In genomic region chr20:26243731-26244130, GRCh38 we compare ENCODE assay signal across 20 cellular contexts.
"Had no signal": no experiment of that assay in that cellular context is flagged by ENCODE, and none has a peak within 500 bp of the region (broad histone marks: within the 10 kb centered on the region; RNA-seq: fewer than 3 reads in every experiment).

No MANE protein-coding gene starts in this region.

- H3K9me3 ChIP-seq: esophagus squamous epithelium, psoas muscle, right lobe of liver, suprapubic skin, thyroid gland, uterus had no signal

- H3K27ac Mint-ChIP-seq: naive thymus-derived CD4-positive, alpha-beta T cell; nephron progenitor cell; stimulated activated effector memory CD8-positive, alpha-beta T cell treated with anti-CD3 and anti-CD28 coated beads, Interleukin-12 subunit alpha, Interleukin-12 subunit beta, amount 100 ng/mL, for 72 hours; type B pancreatic cell had no signal

- H3K36me3 ChIP-seq: esophagus squamous epithelium, gastroesophageal sphincter, right lobe of liver, suprapubic skin, thyroid gland, uterus had no signal

- H3K4me3 Mint-ChIP-seq: naive thymus-derived CD4-positive, alpha-beta T cell; nephron progenitor cell; stimulated activated effector memory CD8-positive, alpha-beta T cell treated with anti-CD3 and anti-CD28 coated beads, Interleukin-12 subunit alpha, Interleukin-12 subunit beta, amount 100 ng/mL, for 72 hours; type B pancreatic cell had no signal

- H3K36me3 Mint-ChIP-seq: stimulated activated effector memory CD8-positive, alpha-beta T cell treated with anti-CD3 and anti-CD28 coated beads, Interleukin-12 subunit alpha, Interleukin-12 subunit beta, amount 100 ng/mL, for 72 hours; type B pancreatic cell had no signal

- ATAC-seq: gastroesophageal sphincter; left lobe of liver; naive thymus-derived CD4-positive, alpha-beta T cell; psoas muscle; right lobe of liver; stimulated activated effector memory CD8-positive, alpha-beta T cell treated with anti-CD3 and anti-CD28 coated beads, Interleukin-12 subunit alpha, Interleukin-12 subunit beta, amount 100 ng/mL, for 72 hours; stimulated activated naive CD8-positive, alpha-beta T cell treated with anti-CD3 and anti-CD28 coated beads, Interleukin-15, Interleukin-2, amounts not matched to agents 100 U/mL and 50 U/mL, for 24 hours had no signal

- DNase-seq: esophagus squamous epithelium; foreskin fibroblast; glutamatergic neuron; islet precursor cell; mammary epithelial cell; naive thymus-derived CD4-positive, alpha-beta T cell; nephron progenitor cell; psoas muscle; retina; right lobe of liver; stimulated activated CD4-positive, alpha-beta T cell treated with anti-CD3 and anti-CD28 coated beads, Interleukin-4, amount 100 ng/mL, for 1 hour; stimulated activated CD8-positive, alpha-beta memory T cell treated with anti-CD3 and anti-CD28 coated beads, Interleukin-4, amount 100 ng/mL, for 48 hours; stimulated activated naive CD8-positive, alpha-beta T cell treated with anti-CD3 and anti-CD28 coated beads, Interleukin-15, Interleukin-2, amounts not matched to agents 100 U/mL and 50 U/mL, for 24 hours; thyroid gland; uterus had no signal

- H3K27me3 ChIP-seq: esophagus squamous epithelium, gastroesophageal sphincter, right lobe of liver, suprapubic skin, thyroid gland, uterus had no signal

- H3K27me3 Mint-ChIP-seq: naive thymus-derived CD4-positive, alpha-beta T cell; type B pancreatic cell had no signal

- H3K27ac ChIP-seq: esophagus squamous epithelium, gastroesophageal sphincter, psoas muscle, right lobe of liver, suprapubic skin, thyroid gland, uterus had no signal

- H3K4me1 Mint-ChIP-seq: naive thymus-derived CD4-positive, alpha-beta T cell; nephron progenitor cell; stimulated activated effector memory CD8-positive, alpha-beta T cell treated with anti-CD3 and anti-CD28 coated beads, Interleukin-12 subunit alpha, Interleukin-12 subunit beta, amount 100 ng/mL, for 72 hours had no signal

- H3K4me3 ChIP-seq: esophagus squamous epithelium, gastroesophageal sphincter, psoas muscle, right lobe of liver, suprapubic skin, thyroid gland, uterus had no signal

- H3K4me1 ChIP-seq: esophagus squamous epithelium, gastroesophageal sphincter, psoas muscle, right lobe of liver, suprapubic skin, thyroid gland, uterus had no signal
